Comparison of ENCODE assay signal across 1 cellular context in the genomic region with DNA sequence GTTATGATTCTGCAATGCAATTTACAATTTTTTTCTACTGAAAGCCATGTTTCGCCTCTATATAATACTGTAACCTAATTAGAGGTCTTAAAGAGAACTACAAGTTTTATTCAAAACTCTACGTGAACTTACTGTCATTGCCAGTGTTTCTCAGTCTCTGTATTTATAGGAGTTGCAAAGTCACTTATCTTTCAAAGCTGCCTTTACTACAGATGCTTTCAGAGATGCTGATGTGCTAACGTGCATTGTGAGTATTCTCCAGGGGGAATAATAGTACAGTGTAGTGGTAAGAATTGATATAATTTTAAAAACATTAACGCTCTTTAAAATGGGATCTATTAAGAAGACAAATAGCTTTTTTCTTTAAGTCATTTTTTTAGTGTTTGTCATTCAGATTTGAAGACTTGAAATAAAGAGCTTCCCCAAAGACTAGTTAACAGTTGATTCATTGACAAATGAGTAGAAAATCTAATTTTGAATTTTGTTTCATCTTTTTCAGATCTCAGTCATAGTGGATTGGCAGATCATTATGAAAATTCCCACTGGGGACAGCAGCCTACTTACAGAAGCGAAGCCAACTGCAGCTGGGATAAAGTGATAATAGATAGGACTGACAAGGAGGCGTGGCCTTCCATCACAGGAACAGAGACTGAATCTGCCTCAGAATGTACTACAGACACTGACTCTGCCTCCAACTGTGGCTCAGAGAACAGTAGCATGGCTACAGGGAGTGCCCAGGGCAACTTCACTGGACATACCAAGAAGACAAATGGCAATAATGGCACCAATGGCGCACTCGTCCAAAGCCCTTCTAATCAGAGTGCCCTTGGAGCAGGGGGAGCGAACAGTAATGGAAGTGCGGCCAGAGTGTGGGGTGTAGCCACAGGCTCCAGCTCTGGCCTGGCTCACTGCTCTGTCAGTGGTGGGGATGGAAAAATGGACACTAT.
TF ChIP-seq lines count a peak whose summit lies in the region.

No MANE protein-coding gene starts in this region.

TF ChIP-seq in K562, 482 proteins besides CTCF, POLR2A, EP300 and RAD21 (continued from another document and continues in another):
- TF ChIP-seq, protein P1, sequence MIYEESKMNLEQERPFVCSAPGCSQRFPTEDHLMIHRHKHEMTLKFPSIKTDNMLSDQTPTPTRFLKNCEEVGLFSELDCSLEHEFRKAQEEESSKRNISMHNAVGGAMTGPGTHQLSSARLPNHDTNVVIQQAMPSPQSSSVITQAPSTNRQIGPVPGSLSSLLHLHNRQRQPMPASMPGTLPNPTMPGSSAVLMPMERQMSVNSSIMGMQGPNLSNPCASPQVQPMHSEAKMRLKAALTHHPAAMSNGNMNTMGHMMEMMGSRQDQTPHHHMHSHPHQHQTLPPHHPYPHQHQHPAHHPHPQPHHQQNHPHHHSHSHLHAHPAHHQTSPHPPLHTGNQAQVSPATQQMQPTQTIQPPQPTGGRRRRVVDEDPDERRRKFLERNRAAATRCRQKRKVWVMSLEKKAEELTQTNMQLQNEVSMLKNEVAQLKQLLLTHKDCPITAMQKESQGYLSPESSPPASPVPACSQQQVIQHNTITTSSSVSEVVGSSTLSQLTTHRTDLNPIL (CRISPR knock-in tag; IDR thresholded peaks at IDR 0.05) = no peak
- TF ChIP-seq ZNF436 (CRISPR knock-in tag; IDR thresholded peaks at IDR 0.05) (no peak), XRCC4 (IDR thresholded peaks at IDR 0.05; ENCODE audit: extremely low read depth, insufficient read depth, insufficient read length) (no peak), TAF1 (IDR thresholded peaks at IDR 0.05; ENCODE audit: control insufficient read depth, extremely low read depth, insufficient read depth, low read length, severe bottlenecking) (no peak), FOXJ2 (tag; IDR thresholded peaks at IDR 0.05) (no peak), IFI16 (CRISPR knock-in tag; IDR thresholded peaks at IDR 0.05) (no peak), GATAD2A (IDR thresholded peaks at IDR 0.05) (0 out of 2 replicates have a peak, but pooled peaks have one; percentile 57), KDM1A (IDR thresholded peaks at IDR 0.05) (no peak), GTF2F1 (IDR thresholded peaks at IDR 0.05; ENCODE audit: low read depth, low read length) (no peak), ZNF121 (CRISPR knock-in tag; conservative IDR thresholded peaks at IDR 0.05) (no peak), RBM17 (IDR thresholded peaks at IDR 0.05; ENCODE audit: borderline replicate concordance, low read depth, low read length) (no peak), SMARCA4 (IDR thresholded peaks at IDR 0.05) (peak; percentile 69; the same call in 1 of the 2 replicates), ZNF695 (CRISPR knock-in tag; IDR thresholded peaks at IDR 0.05) (no peak), HLTF (IDR thresholded peaks at IDR 0.05) (no peak), TCF3 (CRISPR knock-in tag; IDR thresholded peaks at IDR 0.05) (peak; percentile 68), ARNT (IDR thresholded peaks at IDR 0.05) (no peak), ZNF165 (CRISPR knock-in tag; IDR thresholded peaks at IDR 0.05; ENCODE audit: borderline replicate concordance) (no peak), RBM34 (IDR thresholded peaks at IDR 0.05; ENCODE audit: borderline replicate concordance, insufficient read depth, low read length) (no peak), NCOR1 (IDR thresholded peaks at IDR 0.05) (no peak), ZNF316 (IDR thresholded peaks at IDR 0.05) (peak; percentile 33; the same call in 1 of the 2 replicates), CBFA2T3 (IDR thresholded peaks at IDR 0.05) (peak; percentile 53), RCOR1 (IDR thresholded peaks at IDR 0.05; ENCODE audit: borderline replicate concordance in 1 of 2, low read depth in 2 of 2, low read length in 2 of 2) (peak in 1 of 2 experiments; percentile 21; a peak in 1 of 4 replicates)
- TF ChIP-seq, protein P2, sequence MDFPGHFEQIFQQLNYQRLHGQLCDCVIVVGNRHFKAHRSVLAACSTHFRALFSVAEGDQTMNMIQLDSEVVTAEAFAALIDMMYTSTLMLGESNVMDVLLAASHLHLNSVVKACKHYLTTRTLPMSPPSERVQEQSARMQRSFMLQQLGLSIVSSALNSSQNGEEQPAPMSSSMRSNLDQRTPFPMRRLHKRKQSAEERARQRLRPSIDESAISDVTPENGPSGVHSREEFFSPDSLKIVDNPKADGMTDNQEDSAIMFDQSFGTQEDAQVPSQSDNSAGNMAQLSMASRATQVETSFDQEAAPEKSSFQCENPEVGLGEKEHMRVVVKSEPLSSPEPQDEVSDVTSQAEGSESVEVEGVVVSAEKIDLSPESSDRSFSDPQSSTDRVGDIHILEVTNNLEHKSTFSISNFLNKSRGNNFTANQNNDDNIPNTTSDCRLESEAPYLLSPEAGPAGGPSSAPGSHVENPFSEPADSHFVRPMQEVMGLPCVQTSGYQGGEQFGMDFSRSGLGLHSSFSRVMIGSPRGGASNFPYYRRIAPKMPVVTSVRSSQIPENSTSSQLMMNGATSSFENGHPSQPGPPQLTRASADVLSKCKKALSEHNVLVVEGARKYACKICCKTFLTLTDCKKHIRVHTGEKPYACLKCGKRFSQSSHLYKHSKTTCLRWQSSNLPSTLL (IDR thresholded peaks at IDR 0.05) = no peak
- TF ChIP-seq, protein P3, sequence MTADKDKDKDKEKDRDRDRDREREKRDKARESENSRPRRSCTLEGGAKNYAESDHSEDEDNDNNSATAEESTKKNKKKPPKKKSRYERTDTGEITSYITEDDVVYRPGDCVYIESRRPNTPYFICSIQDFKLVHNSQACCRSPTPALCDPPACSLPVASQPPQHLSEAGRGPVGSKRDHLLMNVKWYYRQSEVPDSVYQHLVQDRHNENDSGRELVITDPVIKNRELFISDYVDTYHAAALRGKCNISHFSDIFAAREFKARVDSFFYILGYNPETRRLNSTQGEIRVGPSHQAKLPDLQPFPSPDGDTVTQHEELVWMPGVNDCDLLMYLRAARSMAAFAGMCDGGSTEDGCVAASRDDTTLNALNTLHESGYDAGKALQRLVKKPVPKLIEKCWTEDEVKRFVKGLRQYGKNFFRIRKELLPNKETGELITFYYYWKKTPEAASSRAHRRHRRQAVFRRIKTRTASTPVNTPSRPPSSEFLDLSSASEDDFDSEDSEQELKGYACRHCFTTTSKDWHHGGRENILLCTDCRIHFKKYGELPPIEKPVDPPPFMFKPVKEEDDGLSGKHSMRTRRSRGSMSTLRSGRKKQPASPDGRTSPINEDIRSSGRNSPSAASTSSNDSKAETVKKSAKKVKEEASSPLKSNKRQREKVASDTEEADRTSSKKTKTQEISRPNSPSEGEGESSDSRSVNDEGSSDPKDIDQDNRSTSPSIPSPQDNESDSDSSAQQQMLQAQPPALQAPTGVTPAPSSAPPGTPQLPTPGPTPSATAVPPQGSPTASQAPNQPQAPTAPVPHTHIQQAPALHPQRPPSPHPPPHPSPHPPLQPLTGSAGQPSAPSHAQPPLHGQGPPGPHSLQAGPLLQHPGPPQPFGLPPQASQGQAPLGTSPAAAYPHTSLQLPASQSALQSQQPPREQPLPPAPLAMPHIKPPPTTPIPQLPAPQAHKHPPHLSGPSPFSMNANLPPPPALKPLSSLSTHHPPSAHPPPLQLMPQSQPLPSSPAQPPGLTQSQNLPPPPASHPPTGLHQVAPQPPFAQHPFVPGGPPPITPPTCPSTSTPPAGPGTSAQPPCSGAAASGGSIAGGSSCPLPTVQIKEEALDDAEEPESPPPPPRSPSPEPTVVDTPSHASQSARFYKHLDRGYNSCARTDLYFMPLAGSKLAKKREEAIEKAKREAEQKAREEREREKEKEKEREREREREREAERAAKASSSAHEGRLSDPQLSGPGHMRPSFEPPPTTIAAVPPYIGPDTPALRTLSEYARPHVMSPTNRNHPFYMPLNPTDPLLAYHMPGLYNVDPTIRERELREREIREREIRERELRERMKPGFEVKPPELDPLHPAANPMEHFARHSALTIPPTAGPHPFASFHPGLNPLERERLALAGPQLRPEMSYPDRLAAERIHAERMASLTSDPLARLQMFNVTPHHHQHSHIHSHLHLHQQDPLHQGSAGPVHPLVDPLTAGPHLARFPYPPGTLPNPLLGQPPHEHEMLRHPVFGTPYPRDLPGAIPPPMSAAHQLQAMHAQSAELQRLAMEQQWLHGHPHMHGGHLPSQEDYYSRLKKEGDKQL (CRISPR knock-in tag; IDR thresholded peaks at IDR 0.05; ENCODE audit: borderline replicate concordance) = no peak
- TF ChIP-seq, protein P4, sequence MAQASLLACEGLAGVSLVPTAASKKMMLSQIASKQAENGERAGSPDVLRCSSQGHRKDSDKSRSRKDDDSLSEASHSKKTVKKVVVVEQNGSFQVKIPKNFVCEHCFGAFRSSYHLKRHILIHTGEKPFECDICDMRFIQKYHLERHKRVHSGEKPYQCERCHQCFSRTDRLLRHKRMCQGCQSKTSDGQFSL (CRISPR knock-in tag; IDR thresholded peaks at IDR 0.05) = no peak
- TF ChIP-seq, protein P4 (tag; IDR thresholded peaks at IDR 0.05) = no peak
- TF ChIP-seq, protein P5, sequence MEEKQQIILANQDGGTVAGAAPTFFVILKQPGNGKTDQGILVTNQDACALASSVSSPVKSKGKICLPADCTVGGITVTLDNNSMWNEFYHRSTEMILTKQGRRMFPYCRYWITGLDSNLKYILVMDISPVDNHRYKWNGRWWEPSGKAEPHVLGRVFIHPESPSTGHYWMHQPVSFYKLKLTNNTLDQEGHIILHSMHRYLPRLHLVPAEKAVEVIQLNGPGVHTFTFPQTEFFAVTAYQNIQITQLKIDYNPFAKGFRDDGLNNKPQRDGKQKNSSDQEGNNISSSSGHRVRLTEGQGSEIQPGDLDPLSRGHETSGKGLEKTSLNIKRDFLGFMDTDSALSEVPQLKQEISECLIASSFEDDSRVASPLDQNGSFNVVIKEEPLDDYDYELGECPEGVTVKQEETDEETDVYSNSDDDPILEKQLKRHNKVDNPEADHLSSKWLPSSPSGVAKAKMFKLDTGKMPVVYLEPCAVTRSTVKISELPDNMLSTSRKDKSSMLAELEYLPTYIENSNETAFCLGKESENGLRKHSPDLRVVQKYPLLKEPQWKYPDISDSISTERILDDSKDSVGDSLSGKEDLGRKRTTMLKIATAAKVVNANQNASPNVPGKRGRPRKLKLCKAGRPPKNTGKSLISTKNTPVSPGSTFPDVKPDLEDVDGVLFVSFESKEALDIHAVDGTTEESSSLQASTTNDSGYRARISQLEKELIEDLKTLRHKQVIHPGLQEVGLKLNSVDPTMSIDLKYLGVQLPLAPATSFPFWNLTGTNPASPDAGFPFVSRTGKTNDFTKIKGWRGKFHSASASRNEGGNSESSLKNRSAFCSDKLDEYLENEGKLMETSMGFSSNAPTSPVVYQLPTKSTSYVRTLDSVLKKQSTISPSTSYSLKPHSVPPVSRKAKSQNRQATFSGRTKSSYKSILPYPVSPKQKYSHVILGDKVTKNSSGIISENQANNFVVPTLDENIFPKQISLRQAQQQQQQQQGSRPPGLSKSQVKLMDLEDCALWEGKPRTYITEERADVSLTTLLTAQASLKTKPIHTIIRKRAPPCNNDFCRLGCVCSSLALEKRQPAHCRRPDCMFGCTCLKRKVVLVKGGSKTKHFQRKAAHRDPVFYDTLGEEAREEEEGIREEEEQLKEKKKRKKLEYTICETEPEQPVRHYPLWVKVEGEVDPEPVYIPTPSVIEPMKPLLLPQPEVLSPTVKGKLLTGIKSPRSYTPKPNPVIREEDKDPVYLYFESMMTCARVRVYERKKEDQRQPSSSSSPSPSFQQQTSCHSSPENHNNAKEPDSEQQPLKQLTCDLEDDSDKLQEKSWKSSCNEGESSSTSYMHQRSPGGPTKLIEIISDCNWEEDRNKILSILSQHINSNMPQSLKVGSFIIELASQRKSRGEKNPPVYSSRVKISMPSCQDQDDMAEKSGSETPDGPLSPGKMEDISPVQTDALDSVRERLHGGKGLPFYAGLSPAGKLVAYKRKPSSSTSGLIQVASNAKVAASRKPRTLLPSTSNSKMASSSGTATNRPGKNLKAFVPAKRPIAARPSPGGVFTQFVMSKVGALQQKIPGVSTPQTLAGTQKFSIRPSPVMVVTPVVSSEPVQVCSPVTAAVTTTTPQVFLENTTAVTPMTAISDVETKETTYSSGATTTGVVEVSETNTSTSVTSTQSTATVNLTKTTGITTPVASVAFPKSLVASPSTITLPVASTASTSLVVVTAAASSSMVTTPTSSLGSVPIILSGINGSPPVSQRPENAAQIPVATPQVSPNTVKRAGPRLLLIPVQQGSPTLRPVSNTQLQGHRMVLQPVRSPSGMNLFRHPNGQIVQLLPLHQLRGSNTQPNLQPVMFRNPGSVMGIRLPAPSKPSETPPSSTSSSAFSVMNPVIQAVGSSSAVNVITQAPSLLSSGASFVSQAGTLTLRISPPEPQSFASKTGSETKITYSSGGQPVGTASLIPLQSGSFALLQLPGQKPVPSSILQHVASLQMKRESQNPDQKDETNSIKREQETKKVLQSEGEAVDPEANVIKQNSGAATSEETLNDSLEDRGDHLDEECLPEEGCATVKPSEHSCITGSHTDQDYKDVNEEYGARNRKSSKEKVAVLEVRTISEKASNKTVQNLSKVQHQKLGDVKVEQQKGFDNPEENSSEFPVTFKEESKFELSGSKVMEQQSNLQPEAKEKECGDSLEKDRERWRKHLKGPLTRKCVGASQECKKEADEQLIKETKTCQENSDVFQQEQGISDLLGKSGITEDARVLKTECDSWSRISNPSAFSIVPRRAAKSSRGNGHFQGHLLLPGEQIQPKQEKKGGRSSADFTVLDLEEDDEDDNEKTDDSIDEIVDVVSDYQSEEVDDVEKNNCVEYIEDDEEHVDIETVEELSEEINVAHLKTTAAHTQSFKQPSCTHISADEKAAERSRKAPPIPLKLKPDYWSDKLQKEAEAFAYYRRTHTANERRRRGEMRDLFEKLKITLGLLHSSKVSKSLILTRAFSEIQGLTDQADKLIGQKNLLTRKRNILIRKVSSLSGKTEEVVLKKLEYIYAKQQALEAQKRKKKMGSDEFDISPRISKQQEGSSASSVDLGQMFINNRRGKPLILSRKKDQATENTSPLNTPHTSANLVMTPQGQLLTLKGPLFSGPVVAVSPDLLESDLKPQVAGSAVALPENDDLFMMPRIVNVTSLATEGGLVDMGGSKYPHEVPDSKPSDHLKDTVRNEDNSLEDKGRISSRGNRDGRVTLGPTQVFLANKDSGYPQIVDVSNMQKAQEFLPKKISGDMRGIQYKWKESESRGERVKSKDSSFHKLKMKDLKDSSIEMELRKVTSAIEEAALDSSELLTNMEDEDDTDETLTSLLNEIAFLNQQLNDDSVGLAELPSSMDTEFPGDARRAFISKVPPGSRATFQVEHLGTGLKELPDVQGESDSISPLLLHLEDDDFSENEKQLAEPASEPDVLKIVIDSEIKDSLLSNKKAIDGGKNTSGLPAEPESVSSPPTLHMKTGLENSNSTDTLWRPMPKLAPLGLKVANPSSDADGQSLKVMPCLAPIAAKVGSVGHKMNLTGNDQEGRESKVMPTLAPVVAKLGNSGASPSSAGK (IDR thresholded peaks at IDR 0.05) = no peak
- TF ChIP-seq, protein P6, sequence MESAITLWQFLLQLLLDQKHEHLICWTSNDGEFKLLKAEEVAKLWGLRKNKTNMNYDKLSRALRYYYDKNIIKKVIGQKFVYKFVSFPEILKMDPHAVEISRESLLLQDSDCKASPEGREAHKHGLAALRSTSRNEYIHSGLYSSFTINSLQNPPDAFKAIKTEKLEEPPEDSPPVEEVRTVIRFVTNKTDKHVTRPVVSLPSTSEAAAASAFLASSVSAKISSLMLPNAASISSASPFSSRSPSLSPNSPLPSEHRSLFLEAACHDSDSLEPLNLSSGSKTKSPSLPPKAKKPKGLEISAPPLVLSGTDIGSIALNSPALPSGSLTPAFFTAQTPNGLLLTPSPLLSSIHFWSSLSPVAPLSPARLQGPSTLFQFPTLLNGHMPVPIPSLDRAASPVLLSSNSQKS (CRISPR knock-in tag; IDR thresholded peaks at IDR 0.05) = no peak
